In genomic region chr2:102736174-102736606, GRCh38 we compare ENCODE assay signal across 8 cellular contexts. TPM values are rescaled to one million over a fixed set of nuclear protein-coding genes. Genes with fewer than 3 reads are reported as not detected.
A peak's percentile ranks its signal among the peaks of the same experiment; 100 is the strongest.
DNase-seq lines count a peak whose midpoint lies in the region; ATAC-seq and TF ChIP-seq lines count a peak whose summit lies in the region.

No MANE protein-coding gene starts in this region.

- POLR2A ChIA-PET in activated CD4-positive, alpha-beta T cell treated with anti-CD3 and anti-CD28 coated beads for 36 hours (lab: Charles Lee), result interaction anchor here (0.5 kb wide), 1 partner anchor 1672 kb away, joined by 8 read pairs; no protein-coding TSS in a partner anchor

- peaks cover 35% of the 10 kb centered on the region for H3K4me1 ChIP-seq in Karpas-422 (ENCODE audit: low read length)
- H3K4me1 ChIP-seq in mucosa of stomach (ENCODE audit: control insufficient read depth, insufficient read depth, low read length), result peaks cover 9% of the 10 kb centered on the region

- H3K27ac Mint-ChIP-seq in activated CD4-positive, alpha-beta T cell treated with anti-CD3 and anti-CD28 coated beads for 36 hours, result peak overlapping the region; percentile 91

- TF ChIP-seq CTCF in epithelial cell of proximal tubule (conservative IDR thresholded peaks at IDR 0.05; ENCODE audit: low read depth, low read length), result no peak

- H3K4me1 Mint-ChIP-seq in activated CD4-positive, alpha-beta T cell treated with anti-CD3 and anti-CD28 coated beads for 36 hours, result peaks cover 31% of the 10 kb centered on the region

- H3K4me3 ChIP-seq in H7 (ENCODE audit: insufficient read depth, low read depth, low read length) (peak overlapping the region; percentile 96), Karpas-422 (ENCODE audit: low read length) (peak overlapping the region; percentile 85), epithelial cell of proximal tubule (ENCODE audit: low read depth, low read length) (peak overlapping the region; percentile 92), mucosa of stomach (ENCODE audit: low read length) (peak overlapping the region; percentile 60)

- no peak overlapping the region for H3K27ac ChIP-seq in Karpas-422 (ENCODE audit: low read length)

- CTCF ChIA-PET in activated CD4-positive, alpha-beta T cell treated with anti-CD3 and anti-CD28 coated beads for 36 hours (lab: Charles Lee), result interaction anchor here (0.6 to 7.7 kb wide), 4 partner anchors 17 to 120 kb away, joined by 4 to 61 read pairs (median 12); partner anchors contain the start of gene TMEM182

- H2AFZ ChIP-seq in Karpas-422 (ENCODE audit: low read length), result peak overlapping the region; percentile 64

- peak overlapping the region; percentile 96 for H3K4me3 Mint-ChIP-seq in activated CD4-positive, alpha-beta T cell treated with anti-CD3 and anti-CD28 coated beads for 36 hours

- no peaks in the 10 kb centered on the region for H3K9me2 ChIP-seq in Karpas-422 (replicated peaks; ENCODE audit: insufficient read depth, low read length)

- no peaks in the 10 kb centered on the region; the same call in 1 of the 2 replicates for H4K20me1 ChIP-seq in Karpas-422 (ENCODE audit: insufficient read depth, low read depth, low read length)

- intact Hi-C loops in activated CD4-positive, alpha-beta T cell treated with anti-CD3 and anti-CD28 coated beads for 36 hours (cut with DNase I, micrococcal nuclease), result loop anchor here (2.0 to 5.0 kb wide), 2 partner anchors 71 kb away; no protein-coding TSS in a partner anchor

- peak overlapping the region; percentile 87 for H3K4me2 ChIP-seq in Karpas-422 (ENCODE audit: low read depth, low read length, poor library complexity, severe bottlenecking)

- no peaks in the 10 kb centered on the region for H3K27me3 Mint-ChIP-seq in activated CD4-positive, alpha-beta T cell treated with anti-CD3 and anti-CD28 coated beads for 36 hours

- H3K27me3 ChIP-seq in H7 (ENCODE audit: control insufficient read depth, insufficient read depth, low read length) (no peaks in the 10 kb centered on the region), Karpas-422 (ENCODE audit: low read length) (no peaks in the 10 kb centered on the region), mucosa of stomach (ENCODE audit: control insufficient read depth, insufficient read depth, low read length) (no peaks in the 10 kb centered on the region)

- H3K36me3 ChIP-seq in H7 (replicated peaks; ENCODE audit: control insufficient read depth, insufficient read depth, low read length) (no peaks in the 10 kb centered on the region), Karpas-422 (ENCODE audit: insufficient read depth, low read length) (peaks cover 8% of the 10 kb centered on the region; the same call in 1 of the 2 replicates), mucosa of stomach (ENCODE audit: control insufficient read depth, insufficient read depth, low read length) (no peaks in the 10 kb centered on the region)

- H3K9me3 ChIP-seq in Karpas-422 (ENCODE audit: low read length), result no peaks in the 10 kb centered on the region
- H3K9me3 ChIP-seq in mucosa of stomach (ENCODE audit: control insufficient read depth, low read length), result no peaks in the 10 kb centered on the region

- no peaks in the 10 kb centered on the region for H3K9me3 Mint-ChIP-seq in activated CD4-positive, alpha-beta T cell treated with anti-CD3 and anti-CD28 coated beads for 36 hours (ENCODE audit: low read depth)

- peaks cover 84% of the 10 kb centered on the region for H3K79me2 ChIP-seq in Karpas-422 (ENCODE audit: low read length)

- H3K9ac ChIP-seq in Karpas-422 (ENCODE audit: low read length) (peak overlapping the region; percentile 86), mucosa of stomach (ENCODE audit: low read length) (peak overlapping the region; percentile 81)

- H3K36me3 Mint-ChIP-seq in activated CD4-positive, alpha-beta T cell treated with anti-CD3 and anti-CD28 coated beads for 36 hours (ENCODE audit: low read depth), result peaks cover 9% of the 10 kb centered on the region

- peak; percentile 47 for DNase-seq in activated CD4-positive, alpha-beta T cell treated with anti-CD3 and anti-CD28 coated beads for 36 hours
- no peak for DNase-seq in activated CD4-positive, alpha-beta T cell treated with anti-CD3 and anti-CD28 coated beads, Interleukin-2, amount 50 U/mL, for 48 hours
- DNase-seq in H7 (peak; percentile 48), Karpas-422 (peak; percentile 65), SW480 (ENCODE audit: low spot score) (peak; percentile 68), epithelial cell of proximal tubule (ENCODE audit: low read depth) (no peak)
- DNase-seq in central memory CD4-positive, alpha-beta T cell, result no peak

- ATAC-seq in activated CD4-positive, alpha-beta T cell treated with anti-CD3 and anti-CD28 coated beads for 36 hours, result peak; percentile 68

RNA-seq across cellular contexts. Expression of gene TMEM182, which starts 25.6 kb away (rescaled TPM):
- total RNA-seq in activated CD4-positive, alpha-beta T cell treated with anti-CD3 and anti-CD28 coated beads for 36 hours, result 1 to 10 TPM; 6.1 to 7.4 TPM
- 1.8 and 3.0 TPM in 2 replicates for total RNA-seq in H7 (2014; rRNA removed; shearing (Covaris generic))
- total RNA-seq in Karpas-422 (2014; rRNA removed; shearing (Covaris generic); ENCODE audit: low replicate concordance), result 6.1 and 26.5 TPM in 2 replicates
- 3.5 and 4.2 TPM in 2 replicates for total RNA-seq in epithelial cell of proximal tubule

Comparison
In these comparisons a context has a peak if more than half of its experiments do, and no peak if none do; other contexts are left out.
1. DNase-seq: peak in activated CD4-positive, alpha-beta T cell treated with anti-CD3 and anti-CD28 coated beads for 36 hours (single experiment), H7 (single experiment), Karpas-422 (single experiment) and SW480 (single experiment); none in activated CD4-positive, alpha-beta T cell treated with anti-CD3 and anti-CD28 coated beads, Interleukin-2, amount 50 U/mL, for 48 hours (0 of 2), epithelial cell of proximal tubule (single experiment) and central memory CD4-positive, alpha-beta T cell (single experiment).
2. Peak in every context shown above with its lines, with median percentiles within 50 percentile points of each other: H3K4me3 ChIP-seq.